Comparison of ENCODE assay signal across 10 cellular contexts in the genomic region with DNA sequence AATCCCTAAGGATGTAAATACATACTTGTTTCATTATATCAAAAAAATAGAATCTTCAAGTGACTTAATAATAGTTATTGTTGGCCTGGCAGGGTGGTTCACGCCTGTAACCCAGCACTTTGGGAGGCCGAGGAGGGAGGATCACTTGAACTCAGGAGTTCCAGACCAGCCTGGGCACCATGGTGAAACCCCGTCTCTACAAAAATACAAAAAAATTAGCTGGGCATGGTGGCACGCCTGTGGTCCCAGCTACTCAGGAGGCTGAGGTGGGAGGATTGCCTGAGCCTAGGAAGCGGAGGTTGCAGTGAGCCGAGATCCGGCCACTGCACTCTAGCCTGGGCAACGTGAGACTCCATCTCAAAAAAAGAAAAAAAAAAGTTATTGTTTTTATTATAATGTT. TPM values are rescaled to one million over a fixed set of nuclear protein-coding genes. Genes with fewer than 3 reads are reported as not detected.
DNase-seq lines count a peak whose midpoint lies in the region; ATAC-seq and TF ChIP-seq lines count a peak whose summit lies in the region.
"Had no signal": no experiment of that assay in that cellular context is flagged by ENCODE, and none has a peak within 500 bp of the region (broad histone marks: within the 10 kb centered on the region; RNA-seq: fewer than 3 reads in every experiment).

No MANE protein-coding gene starts in this region.

- H3K4me3 ChIP-seq in CD8-positive, alpha-beta T cell (ENCODE audit: low read depth, low read length): peak overlapping the region; percentile 78
- H3K4me3 ChIP-seq in LNCaP clone FGC (ENCODE audit: low read depth, low read length): peak overlapping the region; percentile 95
- peak overlapping the region; percentile 96 for H3K4me3 ChIP-seq in colonic mucosa
- peak overlapping the region; percentile 86 for H3K4me3 ChIP-seq in neural cell (ENCODE audit: low read length)

- peaks cover 58% of the 10 kb centered on the region for H3K79me2 ChIP-seq in neural cell (replicated peaks; ENCODE audit: insufficient read depth, low read length)

- H2AFZ ChIP-seq in neural cell (ENCODE audit: low read depth, low read length): no peak overlapping the region

- peak overlapping the region; percentile 74 for H3K4me2 ChIP-seq in neural cell (ENCODE audit: low read length)

- intact Hi-C loops in CD8-positive, alpha-beta T cell (cut with DNase I, micrococcal nuclease): loop anchor here (2.0 to 5.0 kb wide), 9 partner anchors 15 to 1517 kb away; a partner anchor contains a TSS
- intact Hi-C loops in colonic mucosa (cut with DNase I): loop anchor here (5.0 kb wide), 1 partner anchor 340 kb away; no protein-coding TSS in a partner anchor

- no peaks in the 10 kb centered on the region for H3K27me3 ChIP-seq in CD8-positive, alpha-beta T cell (ENCODE audit: insufficient read depth, low read length)
- H3K27me3 ChIP-seq in colonic mucosa: no peaks in the 10 kb centered on the region
- H3K27me3 ChIP-seq in neural cell (ENCODE audit: insufficient read depth, low read depth, low read length): no peaks in the 10 kb centered on the region

- H3K9ac ChIP-seq in colonic mucosa (ENCODE audit: low read depth in 2 of 2, low read length in 2 of 2) (no peak overlapping the region), neural cell (ENCODE audit: low read length) (no peak overlapping the region)

- H3K27ac Mint-ChIP-seq in CD8-positive, alpha-beta T cell: no peak overlapping the region

- H3K36me3 ChIP-seq in CD8-positive, alpha-beta T cell (ENCODE audit: insufficient read depth, low read length): no peaks in the 10 kb centered on the region
- H3K36me3 ChIP-seq in colonic mucosa: no peaks in the 10 kb centered on the region
- H3K36me3 ChIP-seq in neural cell (ENCODE audit: insufficient read depth, low read length): no peaks in the 10 kb centered on the region

- H3K4me1 Mint-ChIP-seq in CD8-positive, alpha-beta T cell (ENCODE audit: low read depth): peaks cover 72% of the 10 kb centered on the region

- no peak for TF ChIP-seq CTCF in CD8-positive, alpha-beta T cell (IDR thresholded peaks at IDR 0.05)
- TF ChIP-seq CTCF in LNCaP clone FGC (IDR thresholded peaks at IDR 0.05; ENCODE audit: control insufficient read depth, extremely low read depth, insufficient read depth) (no peak), colonic mucosa (IDR thresholded peaks at IDR 0.05) (no peak), neural cell (IDR thresholded peaks at IDR 0.05; ENCODE audit: poor library complexity, severe bottlenecking) (no peak)

- POLR2A ChIA-PET in CD8-positive, alpha-beta T cell (lab: Charles Lee): no interaction called here

- no peak for TF ChIP-seq EP300 in neural cell (conservative IDR thresholded peaks at IDR 0.05; ENCODE audit: poor library complexity, severe bottlenecking)

- no peaks in the 10 kb centered on the region for H3K9me3 ChIP-seq in CD8-positive, alpha-beta T cell (ENCODE audit: low read length)
- H3K9me3 ChIP-seq in colonic mucosa (no peaks in the 10 kb centered on the region), neural cell (ENCODE audit: low read length) (no peaks in the 10 kb centered on the region)

- TF ChIP-seq POLR2A in GM18505 (IDR thresholded peaks at IDR 0.05; ENCODE audit: borderline replicate concordance, extremely low read depth, insufficient read depth, insufficient read length): no peak

- H3K27ac ChIP-seq in CD8-positive, alpha-beta T cell (ENCODE audit: low read depth, low read length): no peak overlapping the region
- no peak overlapping the region for H3K27ac ChIP-seq in colonic mucosa
- H3K27ac ChIP-seq in neural cell (ENCODE audit: low read length): no peak overlapping the region

- H3K4me1 ChIP-seq in CD8-positive, alpha-beta T cell (ENCODE audit: insufficient read depth, low read length): peaks cover 71% of the 10 kb centered on the region
- peaks cover 13% of the 10 kb centered on the region for H3K4me1 ChIP-seq in colonic mucosa

- no peaks in the 10 kb centered on the region for H3K9me2 ChIP-seq in neural cell (ENCODE audit: insufficient read depth, low read length)

- peaks cover 26% of the 10 kb centered on the region for H3K36me3 Mint-ChIP-seq in CD8-positive, alpha-beta T cell

- H3K4me3 Mint-ChIP-seq in CD8-positive, alpha-beta T cell: peak overlapping the region; percentile 76

- no peak for ATAC-seq in CD8-positive, alpha-beta T cell
- no peak for ATAC-seq in GM18505 (IDR thresholded peaks at IDR 0.05; ENCODE audit: unreplicated experiment)
- no peak for ATAC-seq in HG03354 (IDR thresholded peaks at IDR 0.05; ENCODE audit: poor library complexity, severe bottlenecking, unreplicated experiment)
- no peak for ATAC-seq in GM21737 (IDR thresholded peaks at IDR 0.05; ENCODE audit: unreplicated experiment)
- ATAC-seq: left colon had no signal

- no peaks in the 10 kb centered on the region for H3K9me3 Mint-ChIP-seq in CD8-positive, alpha-beta T cell

- no peak for TF ChIP-seq RAD21 in neural cell (conservative IDR thresholded peaks at IDR 0.05)

- H3F3A ChIP-seq in neural cell (ENCODE audit: insufficient read depth, low read length, poor library complexity, severe bottlenecking): peaks cover 5% of the 10 kb centered on the region

- DNase-seq in CD8-positive, alpha-beta T cell: no peak
- DNase-seq in LNCaP clone FGC (ENCODE audit: low read depth): no peak
- no peak for DNase-seq in colonic mucosa
- DNase-seq in AML-193 (lab: John Stamatoyannopoulos, UW): no peak
- DNase-seq: NCI-H1436 had no signal

- CTCF ChIA-PET in CD8-positive, alpha-beta T cell (lab: Charles Lee): no interaction called here

- H4K20me1 ChIP-seq in neural cell (ENCODE audit: insufficient read depth): no peaks in the 10 kb centered on the region

- no peaks in the 10 kb centered on the region for H3K27me3 Mint-ChIP-seq in CD8-positive, alpha-beta T cell (ENCODE audit: low read depth)

TF ChIP-seq in neural cell, 6 proteins besides CTCF, POLR2A, EP300 and RAD21:
- TF ChIP-seq, protein P1, sequence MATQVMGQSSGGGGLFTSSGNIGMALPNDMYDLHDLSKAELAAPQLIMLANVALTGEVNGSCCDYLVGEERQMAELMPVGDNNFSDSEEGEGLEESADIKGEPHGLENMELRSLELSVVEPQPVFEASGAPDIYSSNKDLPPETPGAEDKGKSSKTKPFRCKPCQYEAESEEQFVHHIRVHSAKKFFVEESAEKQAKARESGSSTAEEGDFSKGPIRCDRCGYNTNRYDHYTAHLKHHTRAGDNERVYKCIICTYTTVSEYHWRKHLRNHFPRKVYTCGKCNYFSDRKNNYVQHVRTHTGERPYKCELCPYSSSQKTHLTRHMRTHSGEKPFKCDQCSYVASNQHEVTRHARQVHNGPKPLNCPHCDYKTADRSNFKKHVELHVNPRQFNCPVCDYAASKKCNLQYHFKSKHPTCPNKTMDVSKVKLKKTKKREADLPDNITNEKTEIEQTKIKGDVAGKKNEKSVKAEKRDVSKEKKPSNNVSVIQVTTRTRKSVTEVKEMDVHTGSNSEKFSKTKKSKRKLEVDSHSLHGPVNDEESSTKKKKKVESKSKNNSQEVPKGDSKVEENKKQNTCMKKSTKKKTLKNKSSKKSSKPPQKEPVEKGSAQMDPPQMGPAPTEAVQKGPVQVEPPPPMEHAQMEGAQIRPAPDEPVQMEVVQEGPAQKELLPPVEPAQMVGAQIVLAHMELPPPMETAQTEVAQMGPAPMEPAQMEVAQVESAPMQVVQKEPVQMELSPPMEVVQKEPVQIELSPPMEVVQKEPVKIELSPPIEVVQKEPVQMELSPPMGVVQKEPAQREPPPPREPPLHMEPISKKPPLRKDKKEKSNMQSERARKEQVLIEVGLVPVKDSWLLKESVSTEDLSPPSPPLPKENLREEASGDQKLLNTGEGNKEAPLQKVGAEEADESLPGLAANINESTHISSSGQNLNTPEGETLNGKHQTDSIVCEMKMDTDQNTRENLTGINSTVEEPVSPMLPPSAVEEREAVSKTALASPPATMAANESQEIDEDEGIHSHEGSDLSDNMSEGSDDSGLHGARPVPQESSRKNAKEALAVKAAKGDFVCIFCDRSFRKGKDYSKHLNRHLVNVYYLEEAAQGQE (IDR thresholded peaks at IDR 0.05; ENCODE audit: borderline replicate concordance): no peak
- no peak for TF ChIP-seq MXI1 (conservative IDR thresholded peaks at IDR 0.05; ENCODE audit: poor library complexity, severe bottlenecking)
- TF ChIP-seq TAF1 (IDR thresholded peaks at IDR 0.05; ENCODE audit: low read depth): no peak
TF ChIP-seq in neural cell: peak in this region for 0.

RNA-seq across cellular contexts. Expression of a gene that starts 1.7 kb away (rescaled TPM):
- total RNA-seq in CD8-positive, alpha-beta T cell: 100 to 1,000 TPM; 213 to 224 TPM
- 10 to 100 TPM; 50.3 to 63.0 TPM for total RNA-seq in colonic mucosa
- 110 and 113 TPM in 2 replicates for polyA plus RNA-seq in neural cell
- polyA minus RNA-seq in neural cell: 163 and 195 TPM in 2 replicates
